In genomic region chr15:83612226-83612625, GRCh38 we compare ENCODE assay signal across 27 cellular contexts. TPM values are rescaled to one million over a fixed set of nuclear protein-coding genes. Genes with fewer than 3 reads are reported as not detected.
DNase-seq lines count a peak whose midpoint lies in the region; ATAC-seq and TF ChIP-seq lines count a peak whose summit lies in the region.
"Had no signal": no experiment of that assay in that cellular context is flagged by ENCODE, and none has a peak within 500 bp of the region (broad histone marks: within the 10 kb centered on the region; RNA-seq: fewer than 3 reads in every experiment).

No MANE protein-coding gene starts in this region.

- H3K4me1 ChIP-seq in breast epithelium (no peaks in the 10 kb centered on the region), foreskin keratinocyte (peaks cover 3% of the 10 kb centered on the region), mesendoderm (ENCODE audit: control insufficient read depth, low read depth, low read length) (no peaks in the 10 kb centered on the region), prostate gland (replicated peaks) (no peaks in the 10 kb centered on the region)
- H3K4me1 ChIP-seq: Caco-2 had no signal

- H3K4me3 Mint-ChIP-seq in MCF 10A (ENCODE audit: unreplicated experiment): no peak overlapping the region
- H3K4me3 Mint-ChIP-seq: B cell; CD8-positive, alpha-beta T cell had no signal

- H2BK120ac ChIP-seq in mesendoderm (ENCODE audit: low read depth, low read length): no peak overlapping the region

- H3K4ac ChIP-seq in mesendoderm (ENCODE audit: low read depth, low read length): no peak overlapping the region

- POLR2A ChIA-PET in MCF 10A (lab: Yijun Ruan, JAX): no interaction called here

- no CpG with 5 or more reads among the region's 5 CpGs for WGBS in mesendoderm (ENCODE audit: extremely low coverage, insufficient coverage, low lambda C conversion rate)
- WGBS in prostate gland: 89% methylated on average over 5 of the region's 5 CpGs

- H3K4me1 Mint-ChIP-seq in MCF 10A (ENCODE audit: insufficient read depth, unreplicated experiment): no peaks in the 10 kb centered on the region
- H3K4me1 Mint-ChIP-seq: B cell had no signal

- no TSS peak for BruUV-seq in MCF 10A (replicated peaks; lab: Mats Ljungman, UMichigan)

- no peak overlapping the region for H3K18ac ChIP-seq in mesendoderm (ENCODE audit: low read length)

- H3K9me3 Mint-ChIP-seq in MCF 10A (ENCODE audit: unreplicated experiment): no peaks in the 10 kb centered on the region
- H3K9me3 Mint-ChIP-seq: CD8-positive, alpha-beta T cell had no signal

- no peak overlapping the region for H4K8ac ChIP-seq in mesendoderm (ENCODE audit: low read depth, low read length)

- no peaks in the 10 kb centered on the region for H3K36me3 Mint-ChIP-seq in MCF 10A (ENCODE audit: insufficient read depth, unreplicated experiment)
- H3K36me3 Mint-ChIP-seq: CD8-positive, alpha-beta T cell had no signal

- no peaks in the 10 kb centered on the region for H3K27me3 Mint-ChIP-seq in MCF 10A (ENCODE audit: insufficient read depth, unreplicated experiment)

- H3K56ac ChIP-seq in mesendoderm (ENCODE audit: low read length): no peak overlapping the region

- H3K79me1 ChIP-seq in mesendoderm (ENCODE audit: low read length): no peaks in the 10 kb centered on the region

- no peak overlapping the region for H3K27ac ChIP-seq in breast epithelium
- H3K27ac ChIP-seq in foreskin keratinocyte: no peak overlapping the region
- H3K27ac ChIP-seq in mesendoderm (ENCODE audit: low read depth, low read length): no peak overlapping the region
- no peak overlapping the region for H3K27ac ChIP-seq in prostate gland
- H3K27ac ChIP-seq: 22Rv1, C4-2B, HL-60, SK-N-MC had no signal

- H2AK5ac ChIP-seq in mesendoderm (ENCODE audit: low read length): no peak overlapping the region

- DNase-seq in MCF 10A (ENCODE audit: unreplicated experiment): peak; percentile 4
- DNase-seq in breast epithelium (ENCODE audit: low spot score in 2 of 2): no peak
- DNase-seq in RPMI7951 (ENCODE audit: low read depth): peak; percentile 10
- DNase-seq in foreskin keratinocyte: peak in 1 of 2 donors; percentile 20
- DNase-seq in mesendoderm: peak; percentile 14
- no peak for DNase-seq in T-helper 1 cell
- no peak for DNase-seq in prostate gland (ENCODE audit: low spot score)
- DNase-seq: Caco-2; CD8-positive, alpha-beta T cell; EL; GF-D8; NCI-H1105; NCI-H1436 treated with DMSO at 0.1 percent for 48 hours; NCI-H1930; NCI-H2107; NCI-H446; NCI-H524 treated with DMSO at 0.1 percent for 48 hours; NCI-H774; RPMI8226; SIG-M5 had no signal

- H3K4me2 ChIP-seq in mesendoderm (ENCODE audit: low read length): no peak overlapping the region

- H3K4me3 ChIP-seq in breast epithelium (no peak overlapping the region), mesendoderm (ENCODE audit: low read length) (no peak overlapping the region), prostate gland (no peak overlapping the region)
- H3K4me3 ChIP-seq: SK-N-MC had no signal

- H3K23ac ChIP-seq in mesendoderm (ENCODE audit: low read length): no peak overlapping the region

- H3K9me3 ChIP-seq in breast epithelium: no peaks in the 10 kb centered on the region
- no peaks in the 10 kb centered on the region for H3K9me3 ChIP-seq in prostate gland
- H3K9me3 ChIP-seq: Caco-2 had no signal

- no peak for TF ChIP-seq CTCF in MCF 10A (IDR thresholded peaks at IDR 0.05; ENCODE audit: unreplicated experiment)
- TF ChIP-seq CTCF in breast epithelium (IDR thresholded peaks at IDR 0.05): no peak
- no peak for TF ChIP-seq CTCF in foreskin keratinocyte (conservative IDR thresholded peaks at IDR 0.05)
- no peak for TF ChIP-seq CTCF in prostate gland (IDR thresholded peaks at IDR 0.05)

- no peaks in the 10 kb centered on the region for H3K27me3 ChIP-seq in breast epithelium
- no peaks in the 10 kb centered on the region for H3K27me3 ChIP-seq in foreskin keratinocyte
- no peaks in the 10 kb centered on the region for H3K27me3 ChIP-seq in mesendoderm (ENCODE audit: insufficient read depth, low read length, poor library complexity)
- no peaks in the 10 kb centered on the region for H3K27me3 ChIP-seq in prostate gland (replicated peaks; ENCODE audit: insufficient read depth)

- H3K36me3 ChIP-seq in breast epithelium (no peaks in the 10 kb centered on the region), mesendoderm (ENCODE audit: control insufficient read depth, insufficient read depth, low read length) (no peaks in the 10 kb centered on the region), prostate gland (no peaks in the 10 kb centered on the region)

- no peak for TF ChIP-seq POLR2A in breast epithelium (IDR thresholded peaks at IDR 0.05)
- TF ChIP-seq POLR2A in prostate gland (IDR thresholded peaks at IDR 0.05): no peak

- intact Hi-C loops in MCF 10A (cut with micrococcal nuclease) (no loop called here), breast epithelium (cut with DNase I; ENCODE audit: low total_unique reads) (no loop called here), prostate gland (cut with DNase I) (no loop called here)

- H3K79me2 ChIP-seq in mesendoderm (ENCODE audit: control insufficient read depth, insufficient read depth, low read length): no peaks in the 10 kb centered on the region

- CTCF ChIA-PET in MCF 10A (lab: Yijun Ruan, JAX): interaction anchor here (0.6 kb wide), 3 partner anchors 8 to 719 kb away, joined by 3 to 5 read pairs (median 4); no protein-coding TSS in a partner anchor

- no peak overlapping the region for H3K9ac ChIP-seq in mesendoderm (ENCODE audit: low read length)

- no peak overlapping the region for H3K27ac Mint-ChIP-seq in MCF 10A (ENCODE audit: low read depth, unreplicated experiment)
- H3K27ac Mint-ChIP-seq: B cell; CD8-positive, alpha-beta T cell had no signal

- H2BK5ac ChIP-seq in mesendoderm (ENCODE audit: low read length): no peak overlapping the region

- H2BK15ac ChIP-seq in mesendoderm (replicated peaks; ENCODE audit: low read depth): no peak overlapping the region

- ATAC-seq in foreskin keratinocyte (peak; percentile 63), GM18858 (IDR thresholded peaks at IDR 0.05; ENCODE audit: unreplicated experiment) (no peak)
- ATAC-seq: CD8-positive, alpha-beta T cell; HCT116 had no signal

- H4K5ac ChIP-seq in mesendoderm (ENCODE audit: low read length): no peak overlapping the region

RNA-seq across cellular contexts. Expression of gene ADAMTSL3, which starts 41.7 kb away (rescaled TPM):
- total RNA-seq in MCF 10A (2022) (1.2 TPM in 2 replicates), breast epithelium (1 to 10 TPM; 1.8 to 3.9 (median 2.7) TPM), foreskin keratinocyte (not detected in 2 replicates), prostate gland (10 to 100 TPM in 1 of 2 donors, 1 to 10 TPM in 1; 4.5 to 25.2 TPM)
- not detected in 2 replicates for total RNA-seq in RPMI7951 (2014; rRNA removed; shearing (Covaris generic))
- 0.01 TPM in 1 of 2 replicates, not detected in the other for polyA plus RNA-seq in foreskin keratinocyte
- polyA plus RNA-seq in mesendoderm (2013, experiment 1 of 2): 0.38 TPM
- polyA plus RNA-seq in mesendoderm (2013, experiment 2 of 2): 0.49 TPM
- total RNA-seq: B cell; CD8-positive, alpha-beta T cell had no signal

Comparison
In these comparisons a context has a peak if more than half of its experiments do, and no peak if none do; other contexts are left out.
1. DNase-seq: peak in MCF 10A (single experiment), RPMI7951 (single experiment) and mesendoderm (single experiment); none in breast epithelium (0 of 2), T-helper 1 cell (0 of 5) and prostate gland (single experiment).